16 cellular contexts compared by ENCODE assay signal in the genomic region with DNA sequence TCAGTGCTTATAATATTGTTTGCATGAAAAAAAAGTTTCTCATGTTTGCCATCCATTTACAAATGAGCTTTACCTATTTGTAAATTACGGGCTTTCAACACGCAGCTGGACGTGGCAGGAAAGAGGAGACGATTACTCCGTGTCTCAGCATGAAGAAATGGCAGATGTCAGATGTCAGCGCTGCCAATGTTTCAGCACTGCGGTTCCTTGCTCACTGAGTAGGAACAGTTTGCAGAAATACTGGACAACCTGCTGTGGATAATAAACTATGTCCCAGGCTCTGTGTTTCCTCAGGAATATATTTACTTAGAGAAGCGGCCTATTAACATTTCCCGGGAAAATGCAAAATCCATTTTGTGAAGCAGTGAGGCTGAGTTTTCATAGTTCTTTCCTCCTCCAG.
"Had no signal": no experiment of that assay in that cellular context is flagged by ENCODE, and none has a peak within 500 bp of the region (broad histone marks: within the 10 kb centered on the region; RNA-seq: fewer than 3 reads in every experiment).

No MANE protein-coding gene starts in this region.

- H3K4me3 ChIP-seq: cardiac muscle cell, dorsolateral prefrontal cortex, heart left ventricle had no signal

- H3K36me3 Mint-ChIP-seq: activated naive CD8-positive, alpha-beta T cell treated with anti-CD3 and anti-CD28 coated beads for 36 hours had no signal

- H3K36me3 ChIP-seq: cardiac muscle cell had no signal

- H3K27ac ChIP-seq: cardiac muscle cell had no signal

- H3K4me1 Mint-ChIP-seq: activated B cell treated with CpG ODN at 0.5 μM for 24 hours; activated naive CD8-positive, alpha-beta T cell treated with anti-CD3 and anti-CD28 coated beads for 36 hours; stimulated activated naive B cell treated with anti-CD40 and anti-IgM and Interleukin-4, amounts not matched to agents 10 μg/mL and 1 μg/mL and 100 μg/mL, for 72 hours had no signal

- H3K27me3 ChIP-seq: cardiac muscle cell, dorsolateral prefrontal cortex, heart left ventricle had no signal

- H3K27me3 Mint-ChIP-seq: activated B cell treated with CpG ODN at 0.5 μM for 24 hours; activated CD4-positive, alpha-beta memory T cell treated with anti-CD3 and anti-CD28 coated beads for 36 hours; activated naive CD8-positive, alpha-beta T cell treated with anti-CD3 and anti-CD28 coated beads for 36 hours had no signal

- H3K27ac Mint-ChIP-seq: activated B cell treated with CpG ODN at 0.5 μM for 24 hours; activated CD4-positive, alpha-beta memory T cell treated with anti-CD3 and anti-CD28 coated beads for 36 hours; activated naive CD8-positive, alpha-beta T cell treated with anti-CD3 and anti-CD28 coated beads for 36 hours; nephron progenitor cell had no signal

- DNase-seq: activated B cell treated with CpG ODN at 0.5 μM for 24 hours; activated CD4-positive, alpha-beta memory T cell treated with anti-CD3 and anti-CD28 coated beads for 36 hours; activated CD4-positive, alpha-beta T cell treated with anti-CD3 and anti-CD28 coated beads for 4 hours; activated naive CD4-positive, alpha-beta T cell; activated naive CD8-positive, alpha-beta T cell treated with anti-CD3 and anti-CD28 coated beads for 36 hours; activated T-cell treated with anti-CD3 and anti-CD28 coated beads for 4 hours; amniotic stem cell; erythroblast; foreskin melanocyte; heart left ventricle; left ventricle myocardium superior; nephron progenitor cell; retina; stimulated activated naive B cell treated with anti-CD40 and anti-IgM and Interleukin-4, amounts not matched to agents 10 μg/mL and 1 μg/mL and 100 μg/mL, for 72 hours had no signal

- H3K4me3 Mint-ChIP-seq: activated B cell treated with CpG ODN at 0.5 μM for 24 hours; activated CD4-positive, alpha-beta memory T cell treated with anti-CD3 and anti-CD28 coated beads for 36 hours; activated naive CD8-positive, alpha-beta T cell treated with anti-CD3 and anti-CD28 coated beads for 36 hours; nephron progenitor cell; stimulated activated naive B cell treated with anti-CD40 and anti-IgM and Interleukin-4, amounts not matched to agents 10 μg/mL and 1 μg/mL and 100 μg/mL, for 72 hours had no signal
